25 cellular contexts compared by ENCODE assay signal in the genomic region with DNA sequence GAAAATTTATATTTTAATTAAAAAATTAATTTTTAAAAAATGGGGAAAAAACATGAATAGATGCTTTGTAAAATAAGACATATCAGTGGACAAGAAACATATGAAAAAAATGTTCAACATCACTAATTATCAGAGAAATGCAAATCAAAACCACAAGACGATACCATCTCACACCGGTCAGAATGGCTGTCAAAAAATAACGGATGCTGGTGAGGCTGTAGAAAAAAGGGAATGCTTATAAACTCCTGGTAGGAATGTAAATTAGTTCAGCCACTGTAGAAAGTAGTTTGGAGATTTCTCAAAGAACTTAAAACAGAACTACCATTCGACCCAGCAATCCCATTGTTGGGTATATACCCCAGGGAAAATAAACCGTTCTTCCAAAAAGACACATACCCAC.
DNase-seq lines count a peak whose midpoint lies in the region; ATAC-seq, FAIRE-seq and TF ChIP-seq lines count a peak whose summit lies in the region.
"Had no signal": no experiment of that assay in that cellular context is flagged by ENCODE, and none has a peak within 500 bp of the region (broad histone marks: within the 10 kb centered on the region; RNA-seq: fewer than 3 reads in every experiment).

No MANE protein-coding gene starts in this region.

- POLR2A ChIA-PET in naive thymus-derived CD8-positive, alpha-beta T cell (lab: Charles Lee) = no interaction called here

- no peaks in the 10 kb centered on the region for H3K9me3 Mint-ChIP-seq in naive thymus-derived CD8-positive, alpha-beta T cell
- H3K9me3 Mint-ChIP-seq: CD14-positive monocyte; CD4-positive, alpha-beta memory T cell; CD4-positive, CD25-positive, alpha-beta regulatory T cell; CD8-positive, alpha-beta memory T cell had no signal

- H3K4me1 Mint-ChIP-seq in naive thymus-derived CD8-positive, alpha-beta T cell = peaks cover 0 to 4% (median 0%) of the 10 kb centered on the region in 4 donors
- H3K4me1 Mint-ChIP-seq: CD14-positive monocyte; CD4-positive, alpha-beta memory T cell; CD8-positive, alpha-beta memory T cell had no signal

- H3K27ac ChIP-seq in small intestine (ENCODE audit: low read depth in 1 of 2, low read length in 1 of 2) = no peak overlapping the region
- H3K27ac ChIP-seq: BLaER1 had no signal

- no peaks in the 10 kb centered on the region for H3K9me3 ChIP-seq in small intestine (ENCODE audit: control insufficient read depth, low read depth)
- H3K9me3 ChIP-seq: BE2C had no signal

- no peaks in the 10 kb centered on the region for H3K4me1 ChIP-seq in small intestine (ENCODE audit: control insufficient read depth in 2 of 2, insufficient read depth in 1 of 2, low read depth in 1 of 2, low read length in 1 of 2)
- H3K4me1 ChIP-seq: BE2C had no signal

- WGBS in small intestine, 3 donors = 95 to 99% (median 98%) methylated on average over 5 of the region's 5 CpGs

- H3K27me3 ChIP-seq in small intestine (ENCODE audit: control insufficient read depth in 2 of 2, insufficient read depth in 2 of 2, low read length in 2 of 2) = no peaks in the 10 kb centered on the region
- H3K27me3 ChIP-seq: BE2C, BLaER1 had no signal

- no peak for TF ChIP-seq POLR2A in GM12891 (IDR thresholded peaks at IDR 0.05; ENCODE audit: low read depth, low read length)

- H3K36me3 Mint-ChIP-seq in naive thymus-derived CD8-positive, alpha-beta T cell = peaks cover 23 to 62% (median 53%) of the 10 kb centered on the region in 3 donors

- H3K27ac Mint-ChIP-seq in naive thymus-derived CD8-positive, alpha-beta T cell = no peak overlapping the region
- H3K27ac Mint-ChIP-seq: CD4-positive, CD25-positive, alpha-beta regulatory T cell had no signal

- FAIRE-seq in small intestine (lab: Jason Lieb, UNC) (peak; percentile 10), GM12891 (lab: Jason Lieb, UNC) (no peak)
- FAIRE-seq: A204.1, GM12878, GM19239 had no signal

- DNase-seq in M059J (ENCODE audit: low read depth) (peak; percentile 64), astrocyte of the hippocampus (ENCODE audit: low read depth, low spot score) (peak; percentile 9), small intestine (no peak), DMS79 treated with DMSO at 0.1 percent for 48 hours (lab: John Stamatoyannopoulos, UW) (no peak), NCI-H1417 treated with DMSO at 0.1 percent for 48 hours (lab: John Stamatoyannopoulos, UW) (no peak), GM12891 (ENCODE audit: insufficient read length, low spot score) (no peak)
- no peak for DNase-seq in naive thymus-derived CD8-positive, alpha-beta T cell
- DNase-seq: 8988T; ACHN; BE2C; C1 segment of cervical spinal cord; CD4-positive, alpha-beta memory T cell; CD4-positive, CD25-positive, alpha-beta regulatory T cell; CD8-positive, alpha-beta memory T cell; COR-L47; DMS 273 treated with DMSO at 0.1 percent for 48 hours; DMS153; DMS53; DMS79; GDM1 had no signal

- no peak for ATAC-seq in naive thymus-derived CD8-positive, alpha-beta T cell
- ATAC-seq: GM12878 had no signal

- H3K4me3 Mint-ChIP-seq in naive thymus-derived CD8-positive, alpha-beta T cell = no peak overlapping the region
- H3K4me3 Mint-ChIP-seq: CD14-positive monocyte; CD4-positive, alpha-beta memory T cell; CD4-positive, CD25-positive, alpha-beta regulatory T cell; CD8-positive, alpha-beta memory T cell had no signal

- no peaks in the 10 kb centered on the region for H3K27me3 Mint-ChIP-seq in naive thymus-derived CD8-positive, alpha-beta T cell
- H3K27me3 Mint-ChIP-seq: CD4-positive, alpha-beta memory T cell; CD4-positive, CD25-positive, alpha-beta regulatory T cell; CD8-positive, alpha-beta memory T cell had no signal

- peaks cover 11 to 36% of the 10 kb centered on the region in 2 donors for H3K36me3 ChIP-seq in small intestine (ENCODE audit: control insufficient read depth in 2 of 2, insufficient read depth in 2 of 2, low read length in 2 of 2)

- no peak overlapping the region for H3K4me3 ChIP-seq in small intestine (ENCODE audit: low read depth in 1 of 2, low read length in 2 of 2)
- H3K4me3 ChIP-seq: BLaER1, GM12878 had no signal

TF ChIP-seq in GM12891, 5 proteins besides CTCF, POLR2A, EP300 and RAD21:
- TF ChIP-seq POU2F2 (IDR thresholded peaks at IDR 0.05; ENCODE audit: low read depth, low read length) (no peak), POLR2AphosphoS5 (IDR thresholded peaks at IDR 0.05; ENCODE audit: low read depth, low read length) (no peak), PAX5 (IDR thresholded peaks at IDR 0.05; ENCODE audit: insufficient read depth, low read length, severe bottlenecking) (no peak), SPI1 (IDR thresholded peaks at IDR 0.05; ENCODE audit: low read depth, low read length) (no peak), TAF1 (IDR thresholded peaks at IDR 0.05; ENCODE audit: low read depth, low read length) (no peak)

Comparison
In these comparisons a context has a peak if more than half of its experiments do, and no peak if none do; other contexts are left out.
1. DNase-seq: peak in M059J (single experiment) and astrocyte of the hippocampus (single experiment); none in small intestine (single experiment), DMS79 treated with DMSO at 0.1 percent for 48 hours (single experiment), NCI-H1417 treated with DMSO at 0.1 percent for 48 hours (single experiment), GM12891 (single experiment) and naive thymus-derived CD8-positive, alpha-beta T cell (0 of 10).